In the genomic region with DNA sequence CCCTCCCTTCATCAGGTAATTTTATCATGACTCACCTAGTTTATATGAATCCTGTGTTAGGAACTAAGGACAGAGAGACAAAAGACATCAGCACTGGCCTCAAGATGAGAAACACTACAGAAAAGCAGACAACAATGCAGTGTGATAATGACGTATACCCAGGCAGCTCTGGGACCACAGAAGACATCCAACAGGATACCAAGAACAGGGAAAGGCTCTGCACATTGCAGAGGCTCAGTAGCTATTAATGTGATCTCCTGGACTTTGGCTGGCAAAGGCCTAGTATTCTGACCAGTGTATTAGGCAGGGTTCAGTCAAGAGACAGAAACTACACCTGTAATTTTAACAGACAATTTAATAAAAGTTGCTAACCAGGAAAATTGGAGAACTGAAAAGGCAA, we compare ENCODE assay signal across 1 cellular context.
TF ChIP-seq lines count a peak whose summit lies in the region.

No MANE protein-coding gene starts in this region.

TF ChIP-seq in WTC11, 78 proteins besides CTCF, POLR2A, EP300 and RAD21 (continued from another document):
- TF ChIP-seq, protein P1, sequence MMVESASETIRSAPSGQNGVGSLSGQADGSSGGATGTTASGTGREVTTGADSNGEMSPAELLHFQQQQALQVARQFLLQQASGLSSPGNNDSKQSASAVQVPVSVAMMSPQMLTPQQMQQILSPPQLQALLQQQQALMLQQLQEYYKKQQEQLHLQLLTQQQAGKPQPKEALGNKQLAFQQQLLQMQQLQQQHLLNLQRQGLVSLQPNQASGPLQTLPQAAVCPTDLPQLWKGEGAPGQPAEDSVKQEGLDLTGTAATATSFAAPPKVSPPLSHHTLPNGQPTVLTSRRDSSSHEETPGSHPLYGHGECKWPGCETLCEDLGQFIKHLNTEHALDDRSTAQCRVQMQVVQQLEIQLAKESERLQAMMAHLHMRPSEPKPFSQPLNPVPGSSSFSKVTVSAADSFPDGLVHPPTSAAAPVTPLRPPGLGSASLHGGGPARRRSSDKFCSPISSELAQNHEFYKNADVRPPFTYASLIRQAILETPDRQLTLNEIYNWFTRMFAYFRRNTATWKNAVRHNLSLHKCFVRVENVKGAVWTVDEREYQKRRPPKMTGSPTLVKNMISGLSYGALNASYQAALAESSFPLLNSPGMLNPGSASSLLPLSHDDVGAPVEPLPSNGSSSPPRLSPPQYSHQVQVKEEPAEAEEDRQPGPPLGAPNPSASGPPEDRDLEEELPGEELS (CRISPR knock-in tag; IDR thresholded peaks at IDR 0.05), result no peak
- TF ChIP-seq ZBTB21 (CRISPR knock-in tag; IDR thresholded peaks at IDR 0.05; ENCODE audit: borderline replicate concordance), result no peak
- TF ChIP-seq RELA (CRISPR knock-in tag; IDR thresholded peaks at IDR 0.05; ENCODE audit: borderline replicate concordance), result no peak
- TF ChIP-seq, protein P2, sequence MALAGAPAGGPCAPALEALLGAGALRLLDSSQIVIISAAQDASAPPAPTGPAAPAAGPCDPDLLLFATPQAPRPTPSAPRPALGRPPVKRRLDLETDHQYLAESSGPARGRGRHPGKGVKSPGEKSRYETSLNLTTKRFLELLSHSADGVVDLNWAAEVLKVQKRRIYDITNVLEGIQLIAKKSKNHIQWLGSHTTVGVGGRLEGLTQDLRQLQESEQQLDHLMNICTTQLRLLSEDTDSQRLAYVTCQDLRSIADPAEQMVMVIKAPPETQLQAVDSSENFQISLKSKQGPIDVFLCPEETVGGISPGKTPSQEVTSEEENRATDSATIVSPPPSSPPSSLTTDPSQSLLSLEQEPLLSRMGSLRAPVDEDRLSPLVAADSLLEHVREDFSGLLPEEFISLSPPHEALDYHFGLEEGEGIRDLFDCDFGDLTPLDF (CRISPR knock-in tag; IDR thresholded peaks at IDR 0.05), result no peak
- no peak for TF ChIP-seq MYBL2 (CRISPR knock-in tag; IDR thresholded peaks at IDR 0.05)
- TF ChIP-seq, protein P3, sequence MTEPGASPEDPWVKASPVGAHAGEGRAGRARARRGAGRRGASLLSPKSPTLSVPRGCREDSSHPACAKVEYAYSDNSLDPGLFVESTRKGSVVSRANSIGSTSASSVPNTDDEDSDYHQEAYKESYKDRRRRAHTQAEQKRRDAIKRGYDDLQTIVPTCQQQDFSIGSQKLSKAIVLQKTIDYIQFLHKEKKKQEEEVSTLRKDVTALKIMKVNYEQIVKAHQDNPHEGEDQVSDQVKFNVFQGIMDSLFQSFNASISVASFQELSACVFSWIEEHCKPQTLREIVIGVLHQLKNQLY (CRISPR knock-in tag; IDR thresholded peaks at IDR 0.05), result no peak
- TF ChIP-seq SOX15 (CRISPR knock-in tag; IDR thresholded peaks at IDR 0.05), result no peak
- TF ChIP-seq ZNF263 (CRISPR knock-in tag; IDR thresholded peaks at IDR 0.05; ENCODE audit: low read depth), result no peak
- no peak for TF ChIP-seq NR1H2 (CRISPR knock-in tag; IDR thresholded peaks at IDR 0.05)
- TF ChIP-seq, protein P4, sequence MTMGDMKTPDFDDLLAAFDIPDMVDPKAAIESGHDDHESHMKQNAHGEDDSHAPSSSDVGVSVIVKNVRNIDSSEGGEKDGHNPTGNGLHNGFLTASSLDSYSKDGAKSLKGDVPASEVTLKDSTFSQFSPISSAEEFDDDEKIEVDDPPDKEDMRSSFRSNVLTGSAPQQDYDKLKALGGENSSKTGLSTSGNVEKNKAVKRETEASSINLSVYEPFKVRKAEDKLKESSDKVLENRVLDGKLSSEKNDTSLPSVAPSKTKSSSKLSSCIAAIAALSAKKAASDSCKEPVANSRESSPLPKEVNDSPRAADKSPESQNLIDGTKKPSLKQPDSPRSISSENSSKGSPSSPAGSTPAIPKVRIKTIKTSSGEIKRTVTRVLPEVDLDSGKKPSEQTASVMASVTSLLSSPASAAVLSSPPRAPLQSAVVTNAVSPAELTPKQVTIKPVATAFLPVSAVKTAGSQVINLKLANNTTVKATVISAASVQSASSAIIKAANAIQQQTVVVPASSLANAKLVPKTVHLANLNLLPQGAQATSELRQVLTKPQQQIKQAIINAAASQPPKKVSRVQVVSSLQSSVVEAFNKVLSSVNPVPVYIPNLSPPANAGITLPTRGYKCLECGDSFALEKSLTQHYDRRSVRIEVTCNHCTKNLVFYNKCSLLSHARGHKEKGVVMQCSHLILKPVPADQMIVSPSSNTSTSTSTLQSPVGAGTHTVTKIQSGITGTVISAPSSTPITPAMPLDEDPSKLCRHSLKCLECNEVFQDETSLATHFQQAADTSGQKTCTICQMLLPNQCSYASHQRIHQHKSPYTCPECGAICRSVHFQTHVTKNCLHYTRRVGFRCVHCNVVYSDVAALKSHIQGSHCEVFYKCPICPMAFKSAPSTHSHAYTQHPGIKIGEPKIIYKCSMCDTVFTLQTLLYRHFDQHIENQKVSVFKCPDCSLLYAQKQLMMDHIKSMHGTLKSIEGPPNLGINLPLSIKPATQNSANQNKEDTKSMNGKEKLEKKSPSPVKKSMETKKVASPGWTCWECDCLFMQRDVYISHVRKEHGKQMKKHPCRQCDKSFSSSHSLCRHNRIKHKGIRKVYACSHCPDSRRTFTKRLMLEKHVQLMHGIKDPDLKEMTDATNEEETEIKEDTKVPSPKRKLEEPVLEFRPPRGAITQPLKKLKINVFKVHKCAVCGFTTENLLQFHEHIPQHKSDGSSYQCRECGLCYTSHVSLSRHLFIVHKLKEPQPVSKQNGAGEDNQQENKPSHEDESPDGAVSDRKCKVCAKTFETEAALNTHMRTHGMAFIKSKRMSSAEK (CRISPR knock-in tag; IDR thresholded peaks at IDR 0.05; ENCODE audit: borderline replicate concordance), result no peak
- TF ChIP-seq TP53 (CRISPR knock-in tag; IDR thresholded peaks at IDR 0.05), result no peak
- no peak for TF ChIP-seq GRHL2 (CRISPR knock-in tag; IDR thresholded peaks at IDR 0.05; ENCODE audit: insufficient replicate concordance, severe bottlenecking)
- no peak for TF ChIP-seq FOXP1 (CRISPR knock-in tag; IDR thresholded peaks at IDR 0.05; ENCODE audit: borderline replicate concordance)
- TF ChIP-seq ZNF121 (CRISPR knock-in tag; IDR thresholded peaks at IDR 0.05), result no peak
- TF ChIP-seq, protein P5, sequence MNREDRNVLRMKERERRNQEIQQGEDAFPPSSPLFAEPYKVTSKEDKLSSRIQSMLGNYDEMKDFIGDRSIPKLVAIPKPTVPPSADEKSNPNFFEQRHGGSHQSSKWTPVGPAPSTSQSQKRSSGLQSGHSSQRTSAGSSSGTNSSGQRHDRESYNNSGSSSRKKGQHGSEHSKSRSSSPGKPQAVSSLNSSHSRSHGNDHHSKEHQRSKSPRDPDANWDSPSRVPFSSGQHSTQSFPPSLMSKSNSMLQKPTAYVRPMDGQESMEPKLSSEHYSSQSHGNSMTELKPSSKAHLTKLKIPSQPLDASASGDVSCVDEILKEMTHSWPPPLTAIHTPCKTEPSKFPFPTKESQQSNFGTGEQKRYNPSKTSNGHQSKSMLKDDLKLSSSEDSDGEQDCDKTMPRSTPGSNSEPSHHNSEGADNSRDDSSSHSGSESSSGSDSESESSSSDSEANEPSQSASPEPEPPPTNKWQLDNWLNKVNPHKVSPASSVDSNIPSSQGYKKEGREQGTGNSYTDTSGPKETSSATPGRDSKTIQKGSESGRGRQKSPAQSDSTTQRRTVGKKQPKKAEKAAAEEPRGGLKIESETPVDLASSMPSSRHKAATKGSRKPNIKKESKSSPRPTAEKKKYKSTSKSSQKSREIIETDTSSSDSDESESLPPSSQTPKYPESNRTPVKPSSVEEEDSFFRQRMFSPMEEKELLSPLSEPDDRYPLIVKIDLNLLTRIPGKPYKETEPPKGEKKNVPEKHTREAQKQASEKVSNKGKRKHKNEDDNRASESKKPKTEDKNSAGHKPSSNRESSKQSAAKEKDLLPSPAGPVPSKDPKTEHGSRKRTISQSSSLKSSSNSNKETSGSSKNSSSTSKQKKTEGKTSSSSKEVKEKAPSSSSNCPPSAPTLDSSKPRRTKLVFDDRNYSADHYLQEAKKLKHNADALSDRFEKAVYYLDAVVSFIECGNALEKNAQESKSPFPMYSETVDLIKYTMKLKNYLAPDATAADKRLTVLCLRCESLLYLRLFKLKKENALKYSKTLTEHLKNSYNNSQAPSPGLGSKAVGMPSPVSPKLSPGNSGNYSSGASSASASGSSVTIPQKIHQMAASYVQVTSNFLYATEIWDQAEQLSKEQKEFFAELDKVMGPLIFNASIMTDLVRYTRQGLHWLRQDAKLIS (CRISPR knock-in tag; IDR thresholded peaks at IDR 0.05; ENCODE audit: borderline replicate concordance), result no peak
